ENCODE assay signal across 7 cellular contexts in genomic region chr7:38169862-38170261, GRCh38. TPM values are rescaled to one million over a fixed set of nuclear protein-coding genes. Genes with fewer than 3 reads are reported as not detected.
DNase-seq lines count a peak whose midpoint lies in the region; ATAC-seq and TF ChIP-seq lines count a peak whose summit lies in the region.

No MANE protein-coding gene starts in this region.

- H3K27me3 Mint-ChIP-seq in stimulated activated naive CD8-positive, alpha-beta T cell treated with anti-CD3 and anti-CD28 coated beads, Interleukin-15, amount 100 ng/mL, for 72 hours = peaks cover 13% of the 10 kb centered on the region

- H3K27me3 ChIP-seq in colonic mucosa = no peaks in the 10 kb centered on the region

- no peaks in the 10 kb centered on the region for H3K4me1 ChIP-seq in colonic mucosa

- no peaks in the 10 kb centered on the region for H3K36me3 ChIP-seq in colonic mucosa

- ATAC-seq in GM19463 (IDR thresholded peaks at IDR 0.05; ENCODE audit: unreplicated experiment) (peak; percentile 82), GM19455 (IDR thresholded peaks at IDR 0.05; ENCODE audit: unreplicated experiment) (no peak)
- peak; percentile 61 for ATAC-seq in stimulated activated naive CD8-positive, alpha-beta T cell treated with anti-CD3 and anti-CD28 coated beads, Interleukin-15, amount 100 ng/mL, for 72 hours

- peaks cover 0 to 6% of the 10 kb centered on the region in 2 donors for H3K9me3 Mint-ChIP-seq in stimulated activated naive CD8-positive, alpha-beta T cell treated with anti-CD3 and anti-CD28 coated beads, Interleukin-15, amount 100 ng/mL, for 72 hours

- H3K4me3 ChIP-seq in colonic mucosa = no peak overlapping the region

- DNase-seq in HK-2 (ENCODE audit: unreplicated experiment) (peak; percentile 27), colonic mucosa (peak; percentile 31), cortex of kidney (lab: John Stamatoyannopoulos, UW) (no peak)
- DNase-seq in stimulated activated naive CD8-positive, alpha-beta T cell treated with anti-CD3 and anti-CD28 coated beads, Interleukin-15, amount 100 ng/mL, for 72 hours = peak in 1 of 2 donors; percentile 21
- no peak for DNase-seq in activated T-cell treated with anti-CD3 and anti-CD28 coated beads, Interleukin-2, amount 50 U/mL, for 1 hour

- peaks cover 45% of the 10 kb centered on the region for H3K4me1 Mint-ChIP-seq in stimulated activated naive CD8-positive, alpha-beta T cell treated with anti-CD3 and anti-CD28 coated beads, Interleukin-15, amount 100 ng/mL, for 72 hours

- intact Hi-C loops in colonic mucosa (cut with DNase I) = no loop called here

- no peak overlapping the region for H3K27ac Mint-ChIP-seq in stimulated activated naive CD8-positive, alpha-beta T cell treated with anti-CD3 and anti-CD28 coated beads, Interleukin-15, amount 100 ng/mL, for 72 hours

- no peak overlapping the region for H3K4me3 Mint-ChIP-seq in stimulated activated naive CD8-positive, alpha-beta T cell treated with anti-CD3 and anti-CD28 coated beads, Interleukin-15, amount 100 ng/mL, for 72 hours

- no peaks in the 10 kb centered on the region for H3K9me3 ChIP-seq in colonic mucosa

- no peak overlapping the region for H3K9ac ChIP-seq in colonic mucosa (ENCODE audit: low read depth in 2 of 2, low read length in 2 of 2)

- no peak for TF ChIP-seq CTCF in colonic mucosa (IDR thresholded peaks at IDR 0.05)

- H3K27ac ChIP-seq in colonic mucosa = no peak overlapping the region

RNA-seq across cellular contexts. Expression of gene STARD3NL, which starts 8.2 kb away (rescaled TPM):
- total RNA-seq in colonic mucosa = 10 to 100 TPM; 25.4 to 25.5 TPM

Comparison
In these comparisons a context has a peak if more than half of its experiments do, and no peak if none do; other contexts are left out.
1. DNase-seq: peak in HK-2 (single experiment) and colonic mucosa (single experiment); none in cortex of kidney (single experiment) and activated T-cell treated with anti-CD3 and anti-CD28 coated beads, Interleukin-2, amount 50 U/mL, for 1 hour (single experiment).